In the genomic region with DNA sequence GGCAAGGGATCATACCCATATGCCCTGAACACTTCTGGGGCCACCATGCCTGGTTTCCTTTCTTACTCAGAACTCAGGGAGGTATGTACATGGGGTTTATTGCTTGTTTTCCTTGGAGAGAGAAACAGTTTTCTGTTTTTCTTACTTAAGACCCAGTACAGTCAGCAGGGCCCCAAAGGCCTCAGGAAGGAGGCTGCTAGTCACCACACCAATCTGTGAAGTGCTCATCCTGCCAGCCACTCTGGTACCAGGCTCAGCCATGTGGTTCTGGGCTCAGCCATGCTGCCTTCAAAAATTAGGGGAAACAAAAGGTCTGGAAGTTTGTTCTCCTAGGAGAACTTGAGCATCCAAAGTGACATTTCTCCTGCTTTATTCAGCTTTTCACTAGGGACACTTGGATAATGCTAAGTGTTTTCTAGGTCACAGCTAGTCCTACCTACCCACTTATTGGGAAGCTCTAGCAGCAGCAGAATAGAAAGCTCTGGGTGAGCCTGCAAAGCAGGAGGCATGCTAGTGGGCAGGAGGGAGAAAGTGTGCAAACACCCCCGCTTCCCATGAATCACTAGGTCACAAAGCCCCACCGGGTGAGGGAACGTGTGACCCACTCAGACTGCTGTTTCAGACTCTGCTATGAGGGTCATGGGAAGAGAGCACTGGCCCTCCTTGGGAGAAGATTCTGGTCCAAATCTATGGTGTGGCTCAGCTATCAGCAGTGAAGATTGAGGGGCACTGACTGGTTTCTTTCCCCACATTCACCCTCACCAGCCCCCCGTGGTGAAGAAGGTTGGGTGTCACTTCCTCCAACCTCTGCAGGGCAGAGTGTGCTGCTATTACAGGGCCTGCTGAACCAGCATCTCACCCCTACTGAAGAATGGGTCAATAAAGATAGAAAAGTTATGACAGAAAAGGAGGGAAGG, we compare ENCODE assay signal across 2 cellular contexts.
TF ChIP-seq lines count a peak whose summit lies in the region.

No MANE protein-coding gene starts in this region.

TF ChIP-seq in SK-N-SH, 30 proteins besides CTCF, POLR2A, EP300 and RAD21:
- TF ChIP-seq, protein P1, sequence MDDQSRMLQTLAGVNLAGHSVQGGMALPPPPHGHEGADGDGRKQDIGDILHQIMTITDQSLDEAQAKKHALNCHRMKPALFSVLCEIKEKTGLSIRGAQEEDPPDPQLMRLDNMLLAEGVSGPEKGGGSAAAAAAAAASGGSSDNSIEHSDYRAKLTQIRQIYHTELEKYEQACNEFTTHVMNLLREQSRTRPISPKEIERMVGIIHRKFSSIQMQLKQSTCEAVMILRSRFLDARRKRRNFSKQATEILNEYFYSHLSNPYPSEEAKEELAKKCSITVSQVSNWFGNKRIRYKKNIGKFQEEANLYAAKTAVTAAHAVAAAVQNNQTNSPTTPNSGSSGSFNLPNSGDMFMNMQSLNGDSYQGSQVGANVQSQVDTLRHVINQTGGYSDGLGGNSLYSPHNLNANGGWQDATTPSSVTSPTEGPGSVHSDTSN (IDR thresholded peaks at IDR 0.05), result no peak
- TF ChIP-seq TCF12 (IDR thresholded peaks at IDR 0.05), result no peak
- no peak for TF ChIP-seq RCOR1 (IDR thresholded peaks at IDR 0.05; ENCODE audit: low read length)
- TF ChIP-seq CHD2 (IDR thresholded peaks at IDR 0.05; ENCODE audit: low read length, partially characterized antibody), result no peak
- no peak for TF ChIP-seq MEF2A (IDR thresholded peaks at IDR 0.05; ENCODE audit: borderline replicate concordance, low read depth)
- TF ChIP-seq TAF1 (IDR thresholded peaks at IDR 0.05; ENCODE audit: borderline replicate concordance, low read depth, low read length), result no peak
- TF ChIP-seq, protein P2, sequence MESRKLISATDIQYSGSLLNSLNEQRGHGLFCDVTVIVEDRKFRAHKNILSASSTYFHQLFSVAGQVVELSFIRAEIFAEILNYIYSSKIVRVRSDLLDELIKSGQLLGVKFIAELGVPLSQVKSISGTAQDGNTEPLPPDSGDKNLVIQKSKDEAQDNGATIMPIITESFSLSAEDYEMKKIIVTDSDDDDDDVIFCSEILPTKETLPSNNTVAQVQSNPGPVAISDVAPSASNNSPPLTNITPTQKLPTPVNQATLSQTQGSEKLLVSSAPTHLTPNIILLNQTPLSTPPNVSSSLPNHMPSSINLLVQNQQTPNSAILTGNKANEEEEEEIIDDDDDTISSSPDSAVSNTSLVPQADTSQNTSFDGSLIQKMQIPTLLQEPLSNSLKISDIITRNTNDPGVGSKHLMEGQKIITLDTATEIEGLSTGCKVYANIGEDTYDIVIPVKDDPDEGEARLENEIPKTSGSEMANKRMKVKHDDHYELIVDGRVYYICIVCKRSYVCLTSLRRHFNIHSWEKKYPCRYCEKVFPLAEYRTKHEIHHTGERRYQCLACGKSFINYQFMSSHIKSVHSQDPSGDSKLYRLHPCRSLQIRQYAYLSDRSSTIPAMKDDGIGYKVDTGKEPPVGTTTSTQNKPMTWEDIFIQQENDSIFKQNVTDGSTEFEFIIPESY (IDR thresholded peaks at IDR 0.05; ENCODE audit: borderline replicate concordance, low read depth), result no peak
- no peak for TF ChIP-seq POLR2AphosphoS5 (IDR thresholded peaks at IDR 0.05; ENCODE audit: low read depth, low read length)
- TF ChIP-seq GABPA (IDR thresholded peaks at IDR 0.05; ENCODE audit: low read depth), result no peak
- no peak for TF ChIP-seq YY1 (IDR thresholded peaks at IDR 0.05; ENCODE audit: low read depth)
- no peak for TF ChIP-seq JUND (IDR thresholded peaks at IDR 0.05)
- TF ChIP-seq TEAD4 (IDR thresholded peaks at IDR 0.05; ENCODE audit: borderline replicate concordance, insufficient read depth), result no peak
- TF ChIP-seq, protein P3, sequence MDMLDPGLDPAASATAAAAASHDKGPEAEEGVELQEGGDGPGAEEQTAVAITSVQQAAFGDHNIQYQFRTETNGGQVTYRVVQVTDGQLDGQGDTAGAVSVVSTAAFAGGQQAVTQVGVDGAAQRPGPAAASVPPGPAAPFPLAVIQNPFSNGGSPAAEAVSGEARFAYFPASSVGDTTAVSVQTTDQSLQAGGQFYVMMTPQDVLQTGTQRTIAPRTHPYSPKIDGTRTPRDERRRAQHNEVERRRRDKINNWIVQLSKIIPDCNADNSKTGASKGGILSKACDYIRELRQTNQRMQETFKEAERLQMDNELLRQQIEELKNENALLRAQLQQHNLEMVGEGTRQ (IDR thresholded peaks at IDR 0.05; ENCODE audit: borderline replicate concordance, low read depth, low read length), result no peak
- TF ChIP-seq FOSL2 (IDR thresholded peaks at IDR 0.05; ENCODE audit: borderline replicate concordance, low read depth), result no peak
- TF ChIP-seq RXRA (IDR thresholded peaks at IDR 0.05; ENCODE audit: borderline replicate concordance, low read depth), result no peak
- TF ChIP-seq FOXM1 (IDR thresholded peaks at IDR 0.05; ENCODE audit: low read depth), result no peak
TF ChIP-seq in SK-N-SH: peak in this region for 0.

TF ChIP-seq in SK-N-SH treated with all-trans-retinoic acid at 6 μM for 48 hours, 23 proteins besides CTCF, POLR2A, EP300 and RAD21 (continued from another document):
- TF ChIP-seq, protein P4, sequence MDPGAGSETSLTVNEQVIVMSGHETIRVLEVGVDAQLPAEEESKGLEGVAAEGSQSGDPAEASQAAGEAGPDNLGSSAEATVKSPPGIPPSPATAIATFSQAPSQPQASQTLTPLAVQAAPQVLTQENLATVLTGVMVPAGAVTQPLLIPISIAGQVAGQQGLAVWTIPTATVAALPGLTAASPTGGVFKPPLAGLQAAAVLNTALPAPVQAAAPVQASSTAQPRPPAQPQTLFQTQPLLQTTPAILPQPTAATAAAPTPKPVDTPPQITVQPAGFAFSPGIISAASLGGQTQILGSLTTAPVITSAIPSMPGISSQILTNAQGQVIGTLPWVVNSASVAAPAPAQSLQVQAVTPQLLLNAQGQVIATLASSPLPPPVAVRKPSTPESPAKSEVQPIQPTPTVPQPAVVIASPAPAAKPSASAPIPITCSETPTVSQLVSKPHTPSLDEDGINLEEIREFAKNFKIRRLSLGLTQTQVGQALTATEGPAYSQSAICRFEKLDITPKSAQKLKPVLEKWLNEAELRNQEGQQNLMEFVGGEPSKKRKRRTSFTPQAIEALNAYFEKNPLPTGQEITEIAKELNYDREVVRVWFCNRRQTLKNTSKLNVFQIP (CRISPR knock-in tag; IDR thresholded peaks at IDR 0.05; ENCODE audit: borderline replicate concordance, low read depth), result no peak
- no peak for TF ChIP-seq ZFP3 (CRISPR knock-in tag; IDR thresholded peaks at IDR 0.05)
- no peak for TF ChIP-seq PPARA (CRISPR knock-in tag; IDR thresholded peaks at IDR 0.05; ENCODE audit: borderline replicate concordance)
- TF ChIP-seq RARB (CRISPR knock-in tag; IDR thresholded peaks at IDR 0.05), result no peak
- no peak for TF ChIP-seq OSR1 (CRISPR knock-in tag; IDR thresholded peaks at IDR 0.05)
- no peak for TF ChIP-seq ARNTL (CRISPR knock-in tag; IDR thresholded peaks at IDR 0.05; ENCODE audit: borderline replicate concordance, low read depth)
- no peak for TF ChIP-seq ZNF565 (CRISPR knock-in tag; conservative IDR thresholded peaks at IDR 0.05; ENCODE audit: low read depth)
- no peak for TF ChIP-seq ZC3H10 (CRISPR knock-in tag; IDR thresholded peaks at IDR 0.05)
- TF ChIP-seq, protein P5, sequence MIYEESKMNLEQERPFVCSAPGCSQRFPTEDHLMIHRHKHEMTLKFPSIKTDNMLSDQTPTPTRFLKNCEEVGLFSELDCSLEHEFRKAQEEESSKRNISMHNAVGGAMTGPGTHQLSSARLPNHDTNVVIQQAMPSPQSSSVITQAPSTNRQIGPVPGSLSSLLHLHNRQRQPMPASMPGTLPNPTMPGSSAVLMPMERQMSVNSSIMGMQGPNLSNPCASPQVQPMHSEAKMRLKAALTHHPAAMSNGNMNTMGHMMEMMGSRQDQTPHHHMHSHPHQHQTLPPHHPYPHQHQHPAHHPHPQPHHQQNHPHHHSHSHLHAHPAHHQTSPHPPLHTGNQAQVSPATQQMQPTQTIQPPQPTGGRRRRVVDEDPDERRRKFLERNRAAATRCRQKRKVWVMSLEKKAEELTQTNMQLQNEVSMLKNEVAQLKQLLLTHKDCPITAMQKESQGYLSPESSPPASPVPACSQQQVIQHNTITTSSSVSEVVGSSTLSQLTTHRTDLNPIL (CRISPR knock-in tag; IDR thresholded peaks at IDR 0.05; ENCODE audit: low read depth), result no peak
- no peak for TF ChIP-seq ISL1 (CRISPR knock-in tag; IDR thresholded peaks at IDR 0.05)
- TF ChIP-seq, protein P6, sequence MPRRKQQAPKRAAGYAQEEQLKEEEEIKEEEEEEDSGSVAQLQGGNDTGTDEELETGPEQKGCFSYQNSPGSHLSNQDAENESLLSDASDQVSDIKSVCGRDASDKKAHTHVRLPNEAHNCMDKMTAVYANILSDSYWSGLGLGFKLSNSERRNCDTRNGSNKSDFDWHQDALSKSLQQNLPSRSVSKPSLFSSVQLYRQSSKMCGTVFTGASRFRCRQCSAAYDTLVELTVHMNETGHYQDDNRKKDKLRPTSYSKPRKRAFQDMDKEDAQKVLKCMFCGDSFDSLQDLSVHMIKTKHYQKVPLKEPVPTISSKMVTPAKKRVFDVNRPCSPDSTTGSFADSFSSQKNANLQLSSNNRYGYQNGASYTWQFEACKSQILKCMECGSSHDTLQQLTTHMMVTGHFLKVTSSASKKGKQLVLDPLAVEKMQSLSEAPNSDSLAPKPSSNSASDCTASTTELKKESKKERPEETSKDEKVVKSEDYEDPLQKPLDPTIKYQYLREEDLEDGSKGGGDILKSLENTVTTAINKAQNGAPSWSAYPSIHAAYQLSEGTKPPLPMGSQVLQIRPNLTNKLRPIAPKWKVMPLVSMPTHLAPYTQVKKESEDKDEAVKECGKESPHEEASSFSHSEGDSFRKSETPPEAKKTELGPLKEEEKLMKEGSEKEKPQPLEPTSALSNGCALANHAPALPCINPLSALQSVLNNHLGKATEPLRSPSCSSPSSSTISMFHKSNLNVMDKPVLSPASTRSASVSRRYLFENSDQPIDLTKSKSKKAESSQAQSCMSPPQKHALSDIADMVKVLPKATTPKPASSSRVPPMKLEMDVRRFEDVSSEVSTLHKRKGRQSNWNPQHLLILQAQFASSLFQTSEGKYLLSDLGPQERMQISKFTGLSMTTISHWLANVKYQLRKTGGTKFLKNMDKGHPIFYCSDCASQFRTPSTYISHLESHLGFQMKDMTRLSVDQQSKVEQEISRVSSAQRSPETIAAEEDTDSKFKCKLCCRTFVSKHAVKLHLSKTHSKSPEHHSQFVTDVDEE (CRISPR knock-in tag; IDR thresholded peaks at IDR 0.05), result no peak
- no peak for TF ChIP-seq ZNF8 (CRISPR knock-in tag; IDR thresholded peaks at IDR 0.05)
- no peak for TF ChIP-seq CSDC2 (CRISPR knock-in tag; IDR thresholded peaks at IDR 0.05)
- no peak for TF ChIP-seq ZNF70 (CRISPR knock-in tag; IDR thresholded peaks at IDR 0.05)
- TF ChIP-seq, protein P7, sequence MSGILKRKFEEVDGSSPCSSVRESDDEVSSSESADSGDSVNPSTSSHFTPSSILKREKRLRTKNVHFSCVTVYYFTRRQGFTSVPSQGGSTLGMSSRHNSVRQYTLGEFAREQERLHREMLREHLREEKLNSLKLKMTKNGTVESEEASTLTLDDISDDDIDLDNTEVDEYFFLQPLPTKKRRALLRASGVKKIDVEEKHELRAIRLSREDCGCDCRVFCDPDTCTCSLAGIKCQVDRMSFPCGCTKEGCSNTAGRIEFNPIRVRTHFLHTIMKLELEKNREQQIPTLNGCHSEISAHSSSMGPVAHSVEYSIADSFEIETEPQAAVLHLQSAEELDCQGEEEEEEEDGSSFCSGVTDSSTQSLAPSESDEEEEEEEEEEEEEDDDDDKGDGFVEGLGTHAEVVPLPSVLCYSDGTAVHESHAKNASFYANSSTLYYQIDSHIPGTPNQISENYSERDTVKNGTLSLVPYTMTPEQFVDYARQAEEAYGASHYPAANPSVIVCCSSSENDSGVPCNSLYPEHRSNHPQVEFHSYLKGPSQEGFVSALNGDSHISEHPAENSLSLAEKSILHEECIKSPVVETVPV (CRISPR knock-in tag; IDR thresholded peaks at IDR 0.05), result no peak
TF ChIP-seq in SK-N-SH treated with all-trans-retinoic acid at 6 μM for 48 hours: peak in this region for 0.
